ENCODE assay signal across 20 cellular contexts in the genomic region with DNA sequence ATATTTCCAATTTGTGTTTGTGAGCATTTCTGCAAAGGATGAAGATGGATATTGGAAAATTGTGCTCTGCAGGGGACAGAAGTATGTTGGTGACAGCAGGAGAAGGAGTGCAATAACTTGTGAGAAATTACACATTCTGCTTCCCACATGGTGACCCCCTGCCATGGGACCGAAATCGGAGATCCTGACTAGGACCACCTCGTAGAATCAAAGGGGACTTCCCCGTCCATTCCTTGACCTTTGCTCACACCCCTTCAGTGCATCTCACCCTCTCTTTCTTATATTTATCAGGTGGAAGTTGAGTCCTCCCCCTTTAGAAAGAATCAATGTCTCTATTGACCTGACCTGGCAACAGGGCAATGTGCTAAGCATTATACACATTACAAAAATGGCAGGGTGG.
DNase-seq lines count a peak whose midpoint lies in the region; ATAC-seq, FAIRE-seq and TF ChIP-seq lines count a peak whose summit lies in the region.
"Had no signal": no experiment of that assay in that cellular context is flagged by ENCODE, and none has a peak within 500 bp of the region (broad histone marks: within the 10 kb centered on the region; RNA-seq: fewer than 3 reads in every experiment).

No MANE protein-coding gene starts in this region.

- CTCF ChIA-PET in HepG2 (lab: Yijun Ruan, JAX; ENCODE audit: low intra/inter-chr PET ratio, low total read pairs) (no interaction called here), H1 (lab: Charles Lee; ENCODE audit: partially characterized antibody) (no interaction called here)

- DNase-seq in HepG2 (ENCODE audit: low spot score) (no peak), right lobe of liver (no peak), H1 (ENCODE audit: low read depth in 1 of 2, low spot score in 2 of 2) (no peak), NCI-H748 (lab: John Stamatoyannopoulos, UW; ENCODE audit: unreplicated experiment) (no peak), NCI-H510A treated with DMSO at 0.1 percent for 48 hours (lab: John Stamatoyannopoulos, UW) (no peak)
- DNase-seq: AML-193; Caco-2; Calu3; CD4-positive, alpha-beta T cell; CD8-positive, alpha-beta T cell; DMS79 treated with DMSO at 0.1 percent for 48 hours; GF-D8 had no signal

- no TSS peak for BruUV-seq in HepG2 (replicated peaks; lab: Mats Ljungman, UMichigan)

- TF ChIP-seq RAD21 in HepG2 (CRISPR knock-in tag; IDR thresholded peaks at IDR 0.05) = no peak
- TF ChIP-seq RAD21 in H1 (IDR thresholded peaks at IDR 0.05 in 1 of 2, conservative IDR thresholded peaks at IDR 0.05 in 1 of 2; ENCODE audit: low read depth in 2 of 2, low read length in 2 of 2) = no peak

- H3K9ac ChIP-seq in HepG2 (ENCODE audit: insufficient read depth, low read depth, low read length) = no peak overlapping the region
- no peak overlapping the region for H3K9ac ChIP-seq in H1 (replicated peaks in 1 of 4; ENCODE audit: extremely low read depth in 1 of 4, low read depth in 3 of 4, low read length in 3 of 4)
- H3K9ac ChIP-seq: BLaER1 treated with 17β-estradiol and CSF1 and Interleukin-3, amounts not matched to agents 10 nM and 100 nM had no signal

- H3K4me2 ChIP-seq in HepG2 (ENCODE audit: low read depth, low read length) (no peak overlapping the region), H1 (ENCODE audit: insufficient read depth in 1 of 2, low read depth in 2 of 2, low read length in 2 of 2) (no peak overlapping the region)
- H3K4me2 ChIP-seq: A549; BLaER1 treated with 17β-estradiol and CSF1 and Interleukin-3, amounts not matched to agents 10 nM and 100 nM had no signal

- peaks cover 9% of the 10 kb centered on the region; the same call in 1 of the 2 replicates for H4K20me1 ChIP-seq in HepG2 (ENCODE audit: insufficient read depth, low read length)
- H4K20me1 ChIP-seq in H1 (replicated peaks in 1 of 2; ENCODE audit: control insufficient read depth in 1 of 2, insufficient read depth in 2 of 2, low read length in 2 of 2) = no peaks in the 10 kb centered on the region
- H4K20me1 ChIP-seq: BLaER1 treated with 17β-estradiol and CSF1 and Interleukin-3, amounts not matched to agents 10 nM and 100 nM had no signal

- TF ChIP-seq POLR2A in HepG2 (IDR thresholded peaks at IDR 0.05; ENCODE audit: insufficient read depth in 1 of 2, low read depth in 2 of 2, low read length in 2 of 2) = no peak
- no peak for TF ChIP-seq POLR2A in right lobe of liver (IDR thresholded peaks at IDR 0.05)
- TF ChIP-seq POLR2A in H1 (IDR thresholded peaks at IDR 0.05; ENCODE audit: control extremely low read depth in 1 of 2, low read depth in 2 of 2, low read length in 2 of 2) = no peak

- H3K14ac ChIP-seq in H1 (ENCODE audit: insufficient read length) = no peak overlapping the region

- H2BK5ac ChIP-seq in H1 (ENCODE audit: low read depth, low read length) = no peak overlapping the region

- no peak overlapping the region for H4K5ac ChIP-seq in H1 (ENCODE audit: insufficient read length, low read depth, low read length)

- no peak overlapping the region for H2BK15ac ChIP-seq in H1 (ENCODE audit: low read length)

- H3K79me2 ChIP-seq in HepG2 (ENCODE audit: insufficient read depth, low read length) (no peaks in the 10 kb centered on the region), H1 (ENCODE audit: control insufficient read depth in 1 of 2, insufficient read depth in 2 of 2, low read length in 2 of 2) (no peaks in the 10 kb centered on the region)

- H3K4me3 ChIP-seq in HepG2 (replicated peaks in 1 of 3; ENCODE audit: insufficient read depth in 1 of 3, low read depth in 2 of 3, low read length in 3 of 3) (no peak overlapping the region), right lobe of liver (no peak overlapping the region), H1 (ENCODE audit: extremely low read depth in 1 of 4, insufficient read depth in 2 of 4, low read depth in 3 of 4, low read length in 4 of 4) (no peak overlapping the region)
- H3K4me3 ChIP-seq: A549; BLaER1 treated with 17β-estradiol and CSF1 and Interleukin-3, amounts not matched to agents 10 nM and 100 nM had no signal

- TF ChIP-seq CTCF in HepG2 (CRISPR knock-in tag; IDR thresholded peaks at IDR 0.05) (no peak), right lobe of liver (IDR thresholded peaks at IDR 0.05) (no peak), H1 (IDR thresholded peaks at IDR 0.05; ENCODE audit: control extremely low read depth in 1 of 3, insufficient read depth in 1 of 3, low read depth in 1 of 3, low read length in 3 of 3) (no peak)

- no peak overlapping the region for H3K18ac ChIP-seq in H1 (ENCODE audit: extremely low read depth, low read length)

- no peak overlapping the region; the same call in 1 of the 2 replicates for H4K8ac ChIP-seq in H1 (ENCODE audit: extremely low read depth, insufficient read depth, low read length)

- H2BK20ac ChIP-seq in H1 (ENCODE audit: low read length) = no peak overlapping the region

- in situ Hi-C loops in HepG2 (cut with HindIII; ENCODE audit: extremely low pct_ligation_motif_present, low pct_unique_long_range_greater_than_20kb) = no loop called here

- WGBS in HepG2 (ENCODE audit: low lambda C conversion rate) = 84% methylated on average over 4 of the region's 4 CpGs
- WGBS in right lobe of liver (ENCODE audit: insufficient coverage, low coverage, low lambda C conversion rate, missing lambda C conversion rate) = 46% methylated on average over 2 of the region's 4 CpGs
- 95% methylated on average over 4 of the region's 4 CpGs; no CpG with 5 or more reads in 1 of the 2 experiments for WGBS in H1 (ENCODE audit: extremely low coverage in 1 of 2, insufficient coverage in 1 of 2, insufficient read length in 1 of 2, insufficient replicate concordance in 2 of 2, low coverage in 1 of 2, low lambda C conversion rate in 2 of 2, missing lambda C conversion rate in 1 of 2), 2 experiments

- no peak overlapping the region for H3K56ac ChIP-seq in H1 (replicated peaks; ENCODE audit: insufficient read length, low read depth, low read length)

- H2AFZ ChIP-seq in HepG2 (ENCODE audit: low read length) (no peak overlapping the region), H1 (ENCODE audit: low read length) (no peak overlapping the region)

- H3K27me3 ChIP-seq in HepG2 (ENCODE audit: control insufficient read depth in 1 of 2, insufficient read depth in 2 of 2, low read length in 2 of 2) (no peaks in the 10 kb centered on the region), right lobe of liver (no peaks in the 10 kb centered on the region), H1 (replicated peaks in 1 of 4; ENCODE audit: control insufficient read depth in 3 of 4, extremely low read depth in 1 of 4, insufficient read depth in 3 of 4, low read length in 3 of 4) (no peaks in the 10 kb centered on the region)

- POLR2A ChIA-PET in HepG2 (lab: Yijun Ruan, JAX) (no interaction called here), H1 (lab: Charles Lee; ENCODE audit: partially characterized antibody) (no interaction called here)

- ATAC-seq in HepG2 (no peak), right lobe of liver (no peak)
- ATAC-seq: A549; CD8-positive, alpha-beta T cell had no signal

- no peak overlapping the region for H2AK5ac ChIP-seq in H1 (ENCODE audit: low read depth, low read length)

- no peaks in the 10 kb centered on the region for H3K79me1 ChIP-seq in H1 (ENCODE audit: low read depth, low read length)

- no peaks in the 10 kb centered on the region for H3K23me2 ChIP-seq in H1 (ENCODE audit: low read depth, low read length)

- H3K4ac ChIP-seq in H1 (replicated peaks; ENCODE audit: insufficient read length, low read depth, low read length) = no peak overlapping the region

- no peaks in the 10 kb centered on the region for H3K4me1 ChIP-seq in HepG2 (ENCODE audit: insufficient read depth, low read length)
- H3K4me1 ChIP-seq in right lobe of liver = no peaks in the 10 kb centered on the region
- H3K4me1 ChIP-seq in H1 (replicated peaks in 1 of 4; ENCODE audit: control insufficient read depth in 3 of 4, insufficient read depth in 4 of 4, low read length in 3 of 4) = no peaks in the 10 kb centered on the region; a peak in 1 of 7 replicates
- H3K4me1 ChIP-seq: A549; BLaER1 treated with 17β-estradiol and CSF1 and Interleukin-3, amounts not matched to agents 10 nM and 100 nM; Caco-2 had no signal

- H4K91ac ChIP-seq in H1 (replicated peaks; ENCODE audit: insufficient read length, low read length) = no peak overlapping the region

- H3K27ac ChIP-seq in HepG2 (ENCODE audit: extremely low read length, insufficient read depth, low read length) (no peak overlapping the region), right lobe of liver (no peak overlapping the region), H1 (ENCODE audit: low read depth, low read length) (no peak overlapping the region)
- H3K27ac ChIP-seq: 22Rv1; A549; BLaER1 treated with 17β-estradiol and CSF1 and Interleukin-3, amounts not matched to agents 10 nM and 100 nM; C4-2B had no signal

- FAIRE-seq in HepG2 (lab: Jason Lieb, UNC) (no peak), H1 (lab: Jason Lieb, UNC) (peak; percentile 19)
- FAIRE-seq: A549, D721Med, G401.6, GM12891, GM19239 had no signal

- TF ChIP-seq EP300 in HepG2 (IDR thresholded peaks at IDR 0.05; ENCODE audit: low read depth in 2 of 2, low read length in 2 of 2) (no peak), HepG2 (CRISPR knock-in tag; IDR thresholded peaks at IDR 0.05; ENCODE audit: borderline replicate concordance) (no peak), H1 (IDR thresholded peaks at IDR 0.05; ENCODE audit: borderline replicate concordance in 1 of 2, low read depth in 2 of 2, low read length in 2 of 2) (no peak)

- intact Hi-C loops in HepG2 (cut with micrococcal nuclease; ENCODE audit: unreplicated experiment) = no loop called here
- intact Hi-C loops in right lobe of liver (cut with DNase I) = no loop called here

- no peak overlapping the region for H3K23ac ChIP-seq in H1 (ENCODE audit: insufficient read length)

- H3K36me3 ChIP-seq in HepG2 (replicated peaks in 1 of 2; ENCODE audit: control insufficient read depth in 1 of 2, insufficient read depth in 2 of 2, low read length in 2 of 2) (peaks cover 12 to 32% of the 10 kb centered on the region in 2 experiments; a peak in 3 of 5 replicates), right lobe of liver (no peaks in the 10 kb centered on the region), H1 (ENCODE audit: control insufficient read depth in 2 of 4, insufficient read depth in 4 of 4, low read length in 3 of 4) (peaks cover 0 to 4% (median 0%) of the 10 kb centered on the region in 4 experiments; a peak in 1 of 8 replicates)
- H3K36me3 ChIP-seq: BLaER1 treated with 17β-estradiol and CSF1 and Interleukin-3, amounts not matched to agents 10 nM and 100 nM had no signal

- no peaks in the 10 kb centered on the region for H3K9me3 ChIP-seq in HepG2 (ENCODE audit: low read length)
- no peaks in the 10 kb centered on the region for H3K9me3 ChIP-seq in right lobe of liver
- no peaks in the 10 kb centered on the region for H3K9me3 ChIP-seq in H1 (ENCODE audit: insufficient read depth in 2 of 2, low read depth in 1 of 2, low read length in 1 of 2)
- H3K9me3 ChIP-seq: A549, Caco-2 had no signal

- H2BK120ac ChIP-seq in H1 (replicated peaks; ENCODE audit: low read depth, low read length) = no peak overlapping the region

- H2BK12ac ChIP-seq in H1 (ENCODE audit: low read depth, low read length) = no peak overlapping the region

TF ChIP-seq in HepG2, 621 proteins besides CTCF, POLR2A, EP300 and RAD21 (continues in another document):
- peak; percentile 97 for TF ChIP-seq RBM22 (optimal IDR thresholded peaks at IDR 0.05; ENCODE audit: low read length)
